ENCODE assay signal across 8 cellular contexts in the genomic region with DNA sequence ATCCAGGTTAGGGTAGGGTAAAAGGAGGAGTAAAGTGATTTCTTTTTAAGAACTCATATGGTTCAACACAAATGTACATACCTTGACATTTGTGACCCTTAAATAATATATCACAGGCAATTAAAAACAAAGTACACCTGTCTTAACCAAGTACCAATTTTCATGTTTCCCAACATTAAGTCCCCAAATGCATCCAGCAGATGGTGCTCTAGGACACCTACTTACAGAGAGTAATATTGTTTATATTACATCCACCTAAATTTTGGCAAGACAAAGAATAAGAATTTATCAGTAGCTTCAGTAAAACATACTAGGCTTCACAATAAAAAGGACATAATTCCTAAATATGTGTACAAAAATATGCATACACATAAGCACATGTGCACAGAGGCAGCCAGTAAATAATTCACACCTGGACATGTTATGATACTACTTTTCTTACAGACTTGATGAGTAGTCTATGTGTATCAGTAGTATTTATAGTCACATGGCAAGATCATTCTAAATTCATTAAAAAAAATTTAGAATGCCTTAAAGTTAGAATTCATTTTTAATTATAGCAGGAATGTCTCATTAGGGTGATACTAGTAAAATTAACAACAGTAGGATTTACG.
DNase-seq lines count a peak whose midpoint lies in the region; ATAC-seq, FAIRE-seq and TF ChIP-seq lines count a peak whose summit lies in the region.

No MANE protein-coding gene starts in this region.

- no peak overlapping the region for H3K27ac ChIP-seq in keratinocyte (ENCODE audit: control insufficient read depth, insufficient read depth, low read length)

- TF ChIP-seq CTCF in keratinocyte (optimal IDR thresholded peaks at IDR 0.05 in 1 of 3, IDR thresholded peaks at IDR 0.05 in 1 of 3, conservative IDR thresholded peaks at IDR 0.05 in 1 of 3; ENCODE audit: extremely low read depth in 1 of 3, insufficient read depth in 2 of 3, low read length in 3 of 3) = peak in 2 of 3 experiments; percentile 36 to 56

- no peak overlapping the region for H2AFZ ChIP-seq in keratinocyte (ENCODE audit: control insufficient read depth, low read length)

- no peak overlapping the region for H3K9ac ChIP-seq in keratinocyte (ENCODE audit: control insufficient read depth, extremely low read depth, insufficient read depth, low read length)

- H3K36me3 ChIP-seq in keratinocyte (ENCODE audit: control insufficient read depth in 2 of 2, extremely low read depth in 1 of 2, insufficient read depth in 2 of 2, low read length in 2 of 2) = no peaks in the 10 kb centered on the region

- no peaks in the 10 kb centered on the region for H3K9me3 ChIP-seq in keratinocyte (ENCODE audit: control insufficient read depth, low read depth, low read length)

- H3K4me3 ChIP-seq in keratinocyte (ENCODE audit: control insufficient read depth in 2 of 3, extremely low read depth in 1 of 3, insufficient read depth in 2 of 3, low read depth in 1 of 3, low read length in 3 of 3) = no peak overlapping the region

- FAIRE-seq in keratinocyte (lab: Jason Lieb, UNC) = no peak

- no peak overlapping the region for H3K4me2 ChIP-seq in keratinocyte (ENCODE audit: control insufficient read depth, extremely low read depth, insufficient read depth, low read depth, low read length)

- DNase-seq in CD1c-positive myeloid dendritic cell (ENCODE audit: extremely low spot score) (peak; percentile 62), NCI-H2171 (lab: John Stamatoyannopoulos, UW) (peak; percentile 20), keratinocyte (ENCODE audit: low read depth, low spot score) (no peak), NCI-H2107 (lab: John Stamatoyannopoulos, UW) (no peak)
- peak; percentile 38 for DNase-seq in activated naive CD4-positive, alpha-beta T cell treated with anti-CD3 and anti-CD28 coated beads, Interleukin-2, amount 50 U/mL, for 16 hours
- DNase-seq in stimulated activated CD4-positive, alpha-beta T cell treated with anti-CD3 and anti-CD28 coated beads, TNF-alpha, amount 100 ng/mL, for 48 hours (ENCODE audit: low read depth in 3 of 3) = peak; percentile 3 to 18 (median 6)
- DNase-seq in NK-92 treated with Interleukin-12 subunit alpha and Interleukin-12 subunit beta, amount 100 ng/mL, for 24 hours (lab: John Stamatoyannopoulos, UW) = no peak

- H3K9me1 ChIP-seq in keratinocyte (ENCODE audit: control insufficient read depth, extremely low read depth, insufficient read depth, low read length) = no peaks in the 10 kb centered on the region

- dilution Hi-C loops in keratinocyte (cut with MboI; ENCODE audit: extremely low pct_ligation_motif_present, low sequenced_read_pairs) = no loop called here

- H3K27me3 ChIP-seq in keratinocyte (ENCODE audit: control insufficient read depth, extremely low read depth, insufficient read depth, low read length) = no peaks in the 10 kb centered on the region

- peaks cover 6% of the 10 kb centered on the region for H3K4me1 ChIP-seq in keratinocyte (ENCODE audit: control insufficient read depth, extremely low read depth, insufficient read depth, low read length)

- ATAC-seq in GM18502 (IDR thresholded peaks at IDR 0.05; ENCODE audit: poor library complexity, unreplicated experiment) = peak; percentile 48

- no peaks in the 10 kb centered on the region for H3K79me2 ChIP-seq in keratinocyte (ENCODE audit: control insufficient read depth, insufficient read depth, low read length)

- no peaks in the 10 kb centered on the region for H4K20me1 ChIP-seq in keratinocyte (ENCODE audit: control insufficient read depth, extremely low read depth, insufficient read depth, low read length)

Comparison
In these comparisons a context has a peak if more than half of its experiments do, and no peak if none do; other contexts are left out.
1. DNase-seq: peak in CD1c-positive myeloid dendritic cell (single experiment), NCI-H2171 (single experiment), activated naive CD4-positive, alpha-beta T cell treated with anti-CD3 and anti-CD28 coated beads, Interleukin-2, amount 50 U/mL, for 16 hours (single experiment) and stimulated activated CD4-positive, alpha-beta T cell treated with anti-CD3 and anti-CD28 coated beads, TNF-alpha, amount 100 ng/mL, for 48 hours (3 of 3); none in keratinocyte (single experiment), NK-92 treated with Interleukin-12 subunit alpha and Interleukin-12 subunit beta, amount 100 ng/mL, for 24 hours (single experiment) and NCI-H2107 (single experiment).